9 cellular contexts compared by ENCODE assay signal in genomic region chr21:25997788-25998611, GRCh38.
A peak's percentile ranks its signal among the peaks of the same experiment; 100 is the strongest.
DNase-seq lines count a peak whose midpoint lies in the region; ATAC-seq, FAIRE-seq and TF ChIP-seq lines count a peak whose summit lies in the region.
"Had no signal": no experiment of that assay in that cellular context is flagged by ENCODE, and none has a peak within 500 bp of the region (broad histone marks: within the 10 kb centered on the region; RNA-seq: fewer than 3 reads in every experiment).

No MANE protein-coding gene starts in this region.

- dilution Hi-C loops in endothelial cell of umbilical vein (cut with MboI; ENCODE audit: extremely low pct_ligation_motif_present, low sequenced_read_pairs), result no loop called here

- H3K79me2 ChIP-seq in endothelial cell of umbilical vein (ENCODE audit: control insufficient read depth, insufficient read depth, low read length), result peaks cover 32% of the 10 kb centered on the region

- no peak overlapping the region for H3K27ac ChIP-seq in endothelial cell of umbilical vein (ENCODE audit: insufficient read depth, low read depth, low read length)

- H3K4me2 ChIP-seq in endothelial cell of umbilical vein (ENCODE audit: insufficient read depth, low read length), result no peak overlapping the region

- H3K9me1 ChIP-seq in endothelial cell of umbilical vein (replicated peaks; ENCODE audit: control insufficient read depth, extremely low read depth, insufficient read depth, low read length), result no peaks in the 10 kb centered on the region

- H3K9ac ChIP-seq in endothelial cell of umbilical vein (replicated peaks; ENCODE audit: extremely low read depth, insufficient read depth, low read length), result no peak overlapping the region

- intact Hi-C loops in endothelial cell of umbilical vein (cut with micrococcal nuclease), result no loop called here

- no peak for FAIRE-seq in endothelial cell of umbilical vein (lab: Jason Lieb, UNC)

- H3K9me3 ChIP-seq in endothelial cell of umbilical vein (replicated peaks; ENCODE audit: control insufficient read depth, insufficient read depth, low read length), result no peaks in the 10 kb centered on the region

- no peak overlapping the region for H2AFZ ChIP-seq in endothelial cell of umbilical vein (ENCODE audit: low read depth, low read length)

- no peaks in the 10 kb centered on the region for H3K4me1 ChIP-seq in endothelial cell of umbilical vein (ENCODE audit: control insufficient read depth, extremely low read depth, insufficient read depth, low read length)

- peaks cover 14 to 17% of the 10 kb centered on the region in 2 experiments for H3K36me3 ChIP-seq in endothelial cell of umbilical vein (ENCODE audit: control insufficient read depth in 2 of 2, extremely low read depth in 1 of 2, insufficient read depth in 2 of 2, low read length in 2 of 2)

- peak; percentile 76 for DNase-seq in HT1080 (ENCODE audit: low read depth)
- DNase-seq in NCI-H510A (lab: John Stamatoyannopoulos, UW), result peak; percentile 62
- peak; percentile 41 for DNase-seq in endothelial cell of umbilical vein (ENCODE audit: low read depth, low spot score)
- DNase-seq in pons (ENCODE audit: low spot score), result peak; percentile 98
- no peak for DNase-seq in AG08396 (ENCODE audit: low spot score)
- DNase-seq: activated CD4-positive, alpha-beta T cell treated with anti-CD3 and anti-CD28 coated beads for 4 hours had no signal

- no TSS peak for BruUV-seq in endothelial cell of umbilical vein (replicated peaks; lab: Mats Ljungman, UMichigan)

- no peaks in the 10 kb centered on the region for H3K27me3 ChIP-seq in endothelial cell of umbilical vein (ENCODE audit: control insufficient read depth in 2 of 2, insufficient read depth in 2 of 2, low read length in 2 of 2)

- ATAC-seq in GM18909 (IDR thresholded peaks at IDR 0.05; ENCODE audit: poor library complexity, unreplicated experiment) (no peak), HG02981 (IDR thresholded peaks at IDR 0.05; ENCODE audit: unreplicated experiment) (no peak), GM18519 (IDR thresholded peaks at IDR 0.05; ENCODE audit: low FRiP score, unreplicated experiment) (no peak)

- TF ChIP-seq POLR2A in endothelial cell of umbilical vein (IDR thresholded peaks at IDR 0.05; ENCODE audit: low read depth, low read length), result no peak

- TF ChIP-seq CTCF in endothelial cell of umbilical vein (IDR thresholded peaks at IDR 0.05; ENCODE audit: extremely low read depth in 1 of 2, insufficient read depth in 1 of 2, low read depth in 1 of 2, low read length in 2 of 2), result no peak

- CTCF ChIA-PET in endothelial cell of umbilical vein (lab: Charles Lee), result interaction anchor here (1.8 kb wide), 2 partner anchors 11 to 102 kb away, joined by 6 to 8 read pairs; no protein-coding TSS in a partner anchor

- POLR2A ChIA-PET in endothelial cell of umbilical vein (lab: Charles Lee), result no interaction called here

- H3K4me3 ChIP-seq in endothelial cell of umbilical vein (replicated peaks in 1 of 3; ENCODE audit: insufficient read depth in 1 of 3, low read depth in 1 of 3, low read length in 3 of 3), result no peak overlapping the region

- no peaks in the 10 kb centered on the region for H4K20me1 ChIP-seq in endothelial cell of umbilical vein (replicated peaks; ENCODE audit: control insufficient read depth, extremely low read depth, insufficient read depth, low read length)

TF ChIP-seq in endothelial cell of umbilical vein, 7 proteins besides CTCF, POLR2A, EP300 and RAD21:
- no peak for TF ChIP-seq POLR2AphosphoS5 (IDR thresholded peaks at IDR 0.05; ENCODE audit: insufficient read depth, low read depth, low read length)
- no peak for TF ChIP-seq MAX (IDR thresholded peaks at IDR 0.05; ENCODE audit: insufficient read depth, insufficient read length)
- no peak for TF ChIP-seq EZH2 (IDR thresholded peaks at IDR 0.05; ENCODE audit: borderline replicate concordance, low read depth, low read length, severe bottlenecking)
- TF ChIP-seq MYC (IDR thresholded peaks at IDR 0.05; ENCODE audit: low read depth, low read length), result no peak
- no peak for TF ChIP-seq FOS (IDR thresholded peaks at IDR 0.05; ENCODE audit: borderline replicate concordance, insufficient read depth, low read length)
- TF ChIP-seq GATA2 (IDR thresholded peaks at IDR 0.05; ENCODE audit: insufficient read depth, insufficient read length, low read depth, low read length), result no peak
- no peak for TF ChIP-seq JUN (IDR thresholded peaks at IDR 0.05; ENCODE audit: borderline replicate concordance, insufficient read depth, insufficient read length, low read depth)
